1 cellular context compared by ENCODE assay signal in the genomic region with DNA sequence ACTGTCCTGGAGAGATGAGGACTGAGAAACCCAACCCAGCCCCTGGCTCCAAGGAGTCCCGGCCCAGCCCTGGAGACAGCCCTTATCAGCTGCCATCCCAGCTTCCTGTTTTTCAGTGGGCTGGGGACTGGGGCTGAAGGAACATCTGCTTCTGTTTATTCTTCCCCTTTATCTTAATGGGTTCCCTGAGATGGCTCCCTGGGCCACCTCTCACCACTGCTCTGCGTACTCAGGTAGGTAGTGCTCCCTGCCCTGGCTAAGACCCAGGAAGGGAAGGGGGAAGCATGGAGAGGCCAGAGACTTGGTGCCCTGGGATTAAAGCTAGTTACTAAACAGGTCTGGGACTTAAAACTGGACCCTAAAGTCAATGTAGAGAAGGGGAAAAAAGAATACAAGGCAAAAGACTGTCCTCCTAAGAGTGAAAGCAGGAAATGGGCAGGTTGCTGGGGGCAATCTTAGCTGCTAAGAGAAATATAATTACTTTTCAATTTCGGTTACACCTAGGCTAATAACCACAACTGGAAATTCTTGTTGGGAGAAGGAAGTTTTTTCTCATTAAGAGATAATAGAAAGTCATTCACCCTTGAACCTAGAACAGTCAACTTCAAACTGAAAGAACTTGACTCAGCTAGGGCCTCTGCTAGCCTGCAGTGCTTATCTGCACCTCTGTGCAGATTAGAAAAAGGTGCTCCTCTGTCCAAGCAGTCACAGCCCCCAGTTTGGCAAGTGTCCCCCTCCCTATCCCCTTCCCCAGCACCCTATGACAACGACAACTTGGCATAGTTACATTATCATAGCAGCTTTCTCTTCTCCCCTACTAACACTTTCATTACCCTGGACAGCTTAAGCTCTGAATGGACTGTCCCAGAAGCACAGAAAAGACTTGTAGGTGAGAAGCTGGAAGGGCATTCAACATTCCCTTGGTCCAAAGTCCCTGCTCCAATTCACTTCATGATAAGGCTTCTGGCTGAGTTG.
TF ChIP-seq lines count a peak whose summit lies in the region.

No MANE protein-coding gene starts in this region.

TF ChIP-seq in K562, 482 proteins besides CTCF, POLR2A, EP300 and RAD21 (continued from another document and continues in another):
- TF ChIP-seq, protein P1, sequence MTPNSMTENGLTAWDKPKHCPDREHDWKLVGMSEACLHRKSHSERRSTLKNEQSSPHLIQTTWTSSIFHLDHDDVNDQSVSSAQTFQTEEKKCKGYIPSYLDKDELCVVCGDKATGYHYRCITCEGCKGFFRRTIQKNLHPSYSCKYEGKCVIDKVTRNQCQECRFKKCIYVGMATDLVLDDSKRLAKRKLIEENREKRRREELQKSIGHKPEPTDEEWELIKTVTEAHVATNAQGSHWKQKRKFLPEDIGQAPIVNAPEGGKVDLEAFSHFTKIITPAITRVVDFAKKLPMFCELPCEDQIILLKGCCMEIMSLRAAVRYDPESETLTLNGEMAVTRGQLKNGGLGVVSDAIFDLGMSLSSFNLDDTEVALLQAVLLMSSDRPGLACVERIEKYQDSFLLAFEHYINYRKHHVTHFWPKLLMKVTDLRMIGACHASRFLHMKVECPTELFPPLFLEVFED (CRISPR knock-in tag; conservative IDR thresholded peaks at IDR 0.05), result 0 out of 2 replicates have a peak, but pooled peaks have one; percentile 3
- TF ChIP-seq, protein P2, sequence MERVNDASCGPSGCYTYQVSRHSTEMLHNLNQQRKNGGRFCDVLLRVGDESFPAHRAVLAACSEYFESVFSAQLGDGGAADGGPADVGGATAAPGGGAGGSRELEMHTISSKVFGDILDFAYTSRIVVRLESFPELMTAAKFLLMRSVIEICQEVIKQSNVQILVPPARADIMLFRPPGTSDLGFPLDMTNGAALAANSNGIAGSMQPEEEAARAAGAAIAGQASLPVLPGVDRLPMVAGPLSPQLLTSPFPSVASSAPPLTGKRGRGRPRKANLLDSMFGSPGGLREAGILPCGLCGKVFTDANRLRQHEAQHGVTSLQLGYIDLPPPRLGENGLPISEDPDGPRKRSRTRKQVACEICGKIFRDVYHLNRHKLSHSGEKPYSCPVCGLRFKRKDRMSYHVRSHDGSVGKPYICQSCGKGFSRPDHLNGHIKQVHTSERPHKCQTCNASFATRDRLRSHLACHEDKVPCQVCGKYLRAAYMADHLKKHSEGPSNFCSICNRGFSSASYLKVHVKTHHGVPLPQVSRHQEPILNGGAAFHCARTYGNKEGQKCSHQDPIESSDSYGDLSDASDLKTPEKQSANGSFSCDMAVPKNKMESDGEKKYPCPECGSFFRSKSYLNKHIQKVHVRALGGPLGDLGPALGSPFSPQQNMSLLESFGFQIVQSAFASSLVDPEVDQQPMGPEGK (CRISPR knock-in tag; IDR thresholded peaks at IDR 0.05; ENCODE audit: borderline replicate concordance), result no peak
- TF ChIP-seq DEAF1 (CRISPR knock-in tag; IDR thresholded peaks at IDR 0.05), result 0 out of 2 replicates have a peak, but pooled peaks have one; percentile 28
- TF ChIP-seq ADNP (tag; IDR thresholded peaks at IDR 0.05), result 0 out of 2 replicates have a peak, but pooled peaks have one; percentile 57
- TF ChIP-seq HNRNPUL1 (IDR thresholded peaks at IDR 0.05; ENCODE audit: low read length), result no peak
- TF ChIP-seq MTA2 (IDR thresholded peaks at IDR 0.05; ENCODE audit: low read depth), result peak; percentile 79
- TF ChIP-seq, protein P3, sequence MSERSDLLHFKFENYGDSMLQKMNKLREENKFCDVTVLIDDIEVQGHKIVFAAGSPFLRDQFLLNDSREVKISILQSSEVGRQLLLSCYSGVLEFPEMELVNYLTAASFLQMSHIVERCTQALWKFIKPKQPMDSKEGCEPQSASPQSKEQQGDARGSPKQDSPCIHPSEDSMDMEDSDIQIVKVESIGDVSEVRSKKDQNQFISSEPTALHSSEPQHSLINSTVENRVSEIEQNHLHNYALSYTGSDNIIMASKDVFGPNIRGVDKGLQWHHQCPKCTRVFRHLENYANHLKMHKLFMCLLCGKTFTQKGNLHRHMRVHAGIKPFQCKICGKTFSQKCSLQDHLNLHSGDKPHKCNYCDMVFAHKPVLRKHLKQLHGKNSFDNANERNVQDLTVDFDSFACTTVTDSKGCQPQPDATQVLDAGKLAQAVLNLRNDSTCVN (CRISPR knock-in tag; IDR thresholded peaks at IDR 0.05), result 0 out of 2 replicates have a peak, but pooled peaks have one; percentile 47
- TF ChIP-seq PTRF (tag; IDR thresholded peaks at IDR 0.05), result peak; percentile 31; the same call in 1 of the 2 replicates
- no peak for TF ChIP-seq ZFPM2 (CRISPR knock-in tag; IDR thresholded peaks at IDR 0.05)
- peak; percentile 54; the same call in 1 of the 2 replicates for TF ChIP-seq ELF4 (CRISPR knock-in tag; IDR thresholded peaks at IDR 0.05)
- TF ChIP-seq HDAC2 (IDR thresholded peaks at IDR 0.05), result peak; percentile 40; the same call in 1 of the 2 replicates
- TF ChIP-seq ZNF384 (IDR thresholded peaks at IDR 0.05; ENCODE audit: low read depth, low read length), result peak; percentile 38; the same call in 1 of the 2 replicates
- 0 out of 2 replicates have a peak, but pooled peaks have one; percentile 30 for TF ChIP-seq ZNF134 (CRISPR knock-in tag; conservative IDR thresholded peaks at IDR 0.05)
- TF ChIP-seq ZBTB9 (CRISPR knock-in tag; IDR thresholded peaks at IDR 0.05), result peak; percentile 52; the same call in 1 of the 2 replicates
- peak; percentile 81 for TF ChIP-seq FOXM1 (IDR thresholded peaks at IDR 0.05; ENCODE audit: low read depth)
- no peak; the same call in 1 of the 2 replicates for TF ChIP-seq FOXM1 (CRISPR knock-in tag; IDR thresholded peaks at IDR 0.05; ENCODE audit: low read depth)
- no peak for TF ChIP-seq NCOA2 (IDR thresholded peaks at IDR 0.05; ENCODE audit: partially characterized antibody in 2 of 2)
- 0 out of 2 replicates have a peak, but pooled peaks have one; percentile 37 for TF ChIP-seq TOE1 (IDR thresholded peaks at IDR 0.05; ENCODE audit: borderline replicate concordance)
- TF ChIP-seq TOE1 (CRISPR knock-in tag; IDR thresholded peaks at IDR 0.05; ENCODE audit: borderline replicate concordance, low read depth), result no peak
- no peak for TF ChIP-seq NELFE (IDR thresholded peaks at IDR 0.05; ENCODE audit: insufficient read depth, insufficient read length)
- TF ChIP-seq, protein P4, sequence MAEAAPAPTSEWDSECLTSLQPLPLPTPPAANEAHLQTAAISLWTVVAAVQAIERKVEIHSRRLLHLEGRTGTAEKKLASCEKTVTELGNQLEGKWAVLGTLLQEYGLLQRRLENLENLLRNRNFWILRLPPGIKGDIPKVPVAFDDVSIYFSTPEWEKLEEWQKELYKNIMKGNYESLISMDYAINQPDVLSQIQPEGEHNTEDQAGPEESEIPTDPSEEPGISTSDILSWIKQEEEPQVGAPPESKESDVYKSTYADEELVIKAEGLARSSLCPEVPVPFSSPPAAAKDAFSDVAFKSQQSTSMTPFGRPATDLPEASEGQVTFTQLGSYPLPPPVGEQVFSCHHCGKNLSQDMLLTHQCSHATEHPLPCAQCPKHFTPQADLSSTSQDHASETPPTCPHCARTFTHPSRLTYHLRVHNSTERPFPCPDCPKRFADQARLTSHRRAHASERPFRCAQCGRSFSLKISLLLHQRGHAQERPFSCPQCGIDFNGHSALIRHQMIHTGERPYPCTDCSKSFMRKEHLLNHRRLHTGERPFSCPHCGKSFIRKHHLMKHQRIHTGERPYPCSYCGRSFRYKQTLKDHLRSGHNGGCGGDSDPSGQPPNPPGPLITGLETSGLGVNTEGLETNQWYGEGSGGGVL (CRISPR knock-in tag; IDR thresholded peaks at IDR 0.05), result no peak
- TF ChIP-seq ATF7 (IDR thresholded peaks at IDR 0.05), result peak; percentile 68
- TF ChIP-seq, protein P5, sequence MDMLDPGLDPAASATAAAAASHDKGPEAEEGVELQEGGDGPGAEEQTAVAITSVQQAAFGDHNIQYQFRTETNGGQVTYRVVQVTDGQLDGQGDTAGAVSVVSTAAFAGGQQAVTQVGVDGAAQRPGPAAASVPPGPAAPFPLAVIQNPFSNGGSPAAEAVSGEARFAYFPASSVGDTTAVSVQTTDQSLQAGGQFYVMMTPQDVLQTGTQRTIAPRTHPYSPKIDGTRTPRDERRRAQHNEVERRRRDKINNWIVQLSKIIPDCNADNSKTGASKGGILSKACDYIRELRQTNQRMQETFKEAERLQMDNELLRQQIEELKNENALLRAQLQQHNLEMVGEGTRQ (CRISPR knock-in tag; IDR thresholded peaks at IDR 0.05), result no peak
- peak; percentile 97 for TF ChIP-seq SPI1 (IDR thresholded peaks at IDR 0.05; ENCODE audit: borderline replicate concordance, low read depth, low read length)
- TF ChIP-seq ZC3H11A (IDR thresholded peaks at IDR 0.05; ENCODE audit: low read depth, low read length), result peak; percentile 76
- TF ChIP-seq SMAD3 (CRISPR knock-in tag; conservative IDR thresholded peaks at IDR 0.05), result peak; percentile 69; the same call in 1 of the 2 replicates
- TF ChIP-seq SMC3 (conservative IDR thresholded peaks at IDR 0.05; ENCODE audit: insufficient read depth, low read depth, low read length), result 0 out of 2 replicates have a peak, but pooled peaks have one; percentile 8
- no peak for TF ChIP-seq KAT2B (IDR thresholded peaks at IDR 0.05; ENCODE audit: low read depth, low read length)
- TF ChIP-seq MTA1 (IDR thresholded peaks at IDR 0.05; ENCODE audit: borderline replicate concordance), result peak; percentile 84
- no peak for TF ChIP-seq CHD1 (IDR thresholded peaks at IDR 0.05; ENCODE audit: low read length)
- no peak for TF ChIP-seq SNRNP70 (optimal IDR thresholded peaks at IDR 0.05; ENCODE audit: low read depth, low read length)
- TF ChIP-seq HCFC1 (IDR thresholded peaks at IDR 0.05; ENCODE audit: low read depth, low read length), result no peak; the same call in 1 of the 2 replicates
- TF ChIP-seq ZNF561 (CRISPR knock-in tag; conservative IDR thresholded peaks at IDR 0.05), result no peak
- TF ChIP-seq NR2C2 (CRISPR knock-in tag; IDR thresholded peaks at IDR 0.05), result no peak
- peak; percentile 83 for TF ChIP-seq NR2C2 (tag; IDR thresholded peaks at IDR 0.05)
- TF ChIP-seq NFE2 (IDR thresholded peaks at IDR 0.05; ENCODE audit: low read depth), result peak; percentile 29; the same call in 1 of the 2 replicates
- TF ChIP-seq CBX2 (IDR thresholded peaks at IDR 0.05; ENCODE audit: insufficient read depth, low read length, poor library complexity, severe bottlenecking), result no peak
- TF ChIP-seq ZNF445 (CRISPR knock-in tag; IDR thresholded peaks at IDR 0.05; ENCODE audit: low read depth), result no peak
- TF ChIP-seq MEIS2 (IDR thresholded peaks at IDR 0.05; ENCODE audit: partially characterized antibody), result peak; percentile 62
- TF ChIP-seq ETV6 (IDR thresholded peaks at IDR 0.05; ENCODE audit: borderline replicate concordance in 1 of 2, low read depth in 2 of 2, low read length in 1 of 2), result no peak
- TF ChIP-seq ETV6 (CRISPR knock-in tag; IDR thresholded peaks at IDR 0.05; ENCODE audit: borderline replicate concordance), result 0 out of 2 replicates have a peak, but pooled peaks have one; percentile 10
- TF ChIP-seq EHMT2 (IDR thresholded peaks at IDR 0.05), result peak; percentile 20; the same call in 1 of the 2 replicates
- peak; percentile 76 to 82 for TF ChIP-seq FOXA3 (CRISPR knock-in tag; conservative IDR thresholded peaks at IDR 0.05 in 1 of 2, IDR thresholded peaks at IDR 0.05 in 1 of 2)
- TF ChIP-seq, protein P6, sequence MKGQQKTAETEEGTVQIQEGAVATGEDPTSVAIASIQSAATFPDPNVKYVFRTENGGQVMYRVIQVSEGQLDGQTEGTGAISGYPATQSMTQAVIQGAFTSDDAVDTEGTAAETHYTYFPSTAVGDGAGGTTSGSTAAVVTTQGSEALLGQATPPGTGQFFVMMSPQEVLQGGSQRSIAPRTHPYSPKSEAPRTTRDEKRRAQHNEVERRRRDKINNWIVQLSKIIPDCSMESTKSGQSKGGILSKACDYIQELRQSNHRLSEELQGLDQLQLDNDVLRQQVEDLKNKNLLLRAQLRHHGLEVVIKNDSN (CRISPR knock-in tag; IDR thresholded peaks at IDR 0.05), result no peak
- no peak for TF ChIP-seq CREB1 (IDR thresholded peaks at IDR 0.05)
- no peak for TF ChIP-seq CREB1 (CRISPR knock-in tag; IDR thresholded peaks at IDR 0.05)
- TF ChIP-seq, protein P7, sequence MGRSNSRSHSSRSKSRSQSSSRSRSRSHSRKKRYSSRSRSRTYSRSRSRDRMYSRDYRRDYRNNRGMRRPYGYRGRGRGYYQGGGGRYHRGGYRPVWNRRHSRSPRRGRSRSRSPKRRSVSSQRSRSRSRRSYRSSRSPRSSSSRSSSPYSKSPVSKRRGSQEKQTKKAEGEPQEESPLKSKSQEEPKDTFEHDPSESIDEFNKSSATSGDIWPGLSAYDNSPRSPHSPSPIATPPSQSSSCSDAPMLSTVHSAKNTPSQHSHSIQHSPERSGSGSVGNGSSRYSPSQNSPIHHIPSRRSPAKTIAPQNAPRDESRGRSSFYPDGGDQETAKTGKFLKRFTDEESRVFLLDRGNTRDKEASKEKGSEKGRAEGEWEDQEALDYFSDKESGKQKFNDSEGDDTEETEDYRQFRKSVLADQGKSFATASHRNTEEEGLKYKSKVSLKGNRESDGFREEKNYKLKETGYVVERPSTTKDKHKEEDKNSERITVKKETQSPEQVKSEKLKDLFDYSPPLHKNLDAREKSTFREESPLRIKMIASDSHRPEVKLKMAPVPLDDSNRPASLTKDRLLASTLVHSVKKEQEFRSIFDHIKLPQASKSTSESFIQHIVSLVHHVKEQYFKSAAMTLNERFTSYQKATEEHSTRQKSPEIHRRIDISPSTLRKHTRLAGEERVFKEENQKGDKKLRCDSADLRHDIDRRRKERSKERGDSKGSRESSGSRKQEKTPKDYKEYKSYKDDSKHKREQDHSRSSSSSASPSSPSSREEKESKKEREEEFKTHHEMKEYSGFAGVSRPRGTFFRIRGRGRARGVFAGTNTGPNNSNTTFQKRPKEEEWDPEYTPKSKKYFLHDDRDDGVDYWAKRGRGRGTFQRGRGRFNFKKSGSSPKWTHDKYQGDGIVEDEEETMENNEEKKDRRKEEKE (IDR thresholded peaks at IDR 0.05; ENCODE audit: borderline replicate concordance in 1 of 2, control insufficient read depth in 1 of 2, low read depth in 2 of 2, low read length in 1 of 2), result peak in 1 of 2 experiments; percentile 73; a peak in 1 of 4 replicates
- peak; percentile 88 for TF ChIP-seq KLF16 (IDR thresholded peaks at IDR 0.05)
- TF ChIP-seq TAF1 (IDR thresholded peaks at IDR 0.05; ENCODE audit: control insufficient read depth, extremely low read depth, insufficient read depth, low read length, severe bottlenecking), result peak; percentile 52
